Comparison of ENCODE assay signal across 8 cellular contexts in genomic region chr7:4631664-4632171, GRCh38. TPM values are rescaled to one million over a fixed set of nuclear protein-coding genes. Genes with fewer than 3 reads are reported as not detected.
DNase-seq lines count a peak whose midpoint lies in the region; ATAC-seq and TF ChIP-seq lines count a peak whose summit lies in the region.

No MANE protein-coding gene starts in this region.

- peaks cover 0 to 10% of the 10 kb centered on the region in 2 donors for H3K27me3 Mint-ChIP-seq in natural killer cell (ENCODE audit: low read depth in 2 of 2)

- DNase-seq in COR-L47 (lab: John Stamatoyannopoulos, UW) (peak; percentile 76), SJSA1 (ENCODE audit: low read depth in 1 of 2, low spot score in 2 of 2) (peak; percentile 76 to 83), middle frontal gyrus (ENCODE audit: extremely low spot score, low spot score) (peak; percentile 57), natural killer cell (no peak)
- no peak for DNase-seq in activated CD4-positive, CD25-positive, alpha-beta regulatory T cell (lab: John Stamatoyannopoulos, UW)

- no peaks in the 10 kb centered on the region for H3K9me3 Mint-ChIP-seq in natural killer cell

- no peaks in the 10 kb centered on the region for H3K36me3 Mint-ChIP-seq in natural killer cell

- H3K4me1 ChIP-seq in SJSA1 (replicated peaks) = 0 out of 2 replicates have a peak, but pooled peaks cover 8% of the 10 kb centered on the region

- H3K4me3 ChIP-seq in SJSA1 = peak overlapping the region; percentile 5; the same call in 1 of the 2 replicates

- TF ChIP-seq CTCF in LNCAP (IDR thresholded peaks at IDR 0.05) = peak; percentile 51
- no peak for TF ChIP-seq CTCF in natural killer cell (IDR thresholded peaks at IDR 0.05)

- peak; percentile 94 for ATAC-seq in esophagus mucosa
- no peak for ATAC-seq in natural killer cell
- no peak for ATAC-seq in GM18498 (IDR thresholded peaks at IDR 0.05; ENCODE audit: unreplicated experiment)

- H3K27ac Mint-ChIP-seq in natural killer cell = no peak overlapping the region

- H3K27me3 ChIP-seq in SJSA1 (replicated peaks) = no peaks in the 10 kb centered on the region; the same call in 1 of the 2 replicates

- H3K36me3 ChIP-seq in SJSA1 = no peaks in the 10 kb centered on the region

- no peak overlapping the region for H3K27ac ChIP-seq in SJSA1

- H3K4me3 Mint-ChIP-seq in natural killer cell = no peak overlapping the region

- H3K4me1 Mint-ChIP-seq in natural killer cell = no peaks in the 10 kb centered on the region

- intact Hi-C loops in natural killer cell (cut with micrococcal nuclease) = no loop called here

- no peaks in the 10 kb centered on the region for H3K9me3 ChIP-seq in SJSA1 (replicated peaks)

RNA-seq across cellular contexts. Expression of gene FOXK1, which starts 50.4 kb away (rescaled TPM):
- total RNA-seq in SJSA1 (2014; rRNA removed; shearing (Covaris generic)) = 10.2 and 17.4 TPM in 2 replicates
- 21.7 TPM for total RNA-seq in esophagus mucosa
- total RNA-seq in natural killer cell = 10 to 100 TPM; 51.6 to 59.7 (median 55.3) TPM

Comparison
In these comparisons a context has a peak if more than half of its experiments do, and no peak if none do; other contexts are left out.
1. DNase-seq: peak in COR-L47 (single experiment), SJSA1 (2 of 2) and middle frontal gyrus (single experiment); none in activated CD4-positive, CD25-positive, alpha-beta regulatory T cell (0 of 4) and natural killer cell (single experiment).